Comparison of ENCODE assay signal across 35 cellular contexts in the genomic region with DNA sequence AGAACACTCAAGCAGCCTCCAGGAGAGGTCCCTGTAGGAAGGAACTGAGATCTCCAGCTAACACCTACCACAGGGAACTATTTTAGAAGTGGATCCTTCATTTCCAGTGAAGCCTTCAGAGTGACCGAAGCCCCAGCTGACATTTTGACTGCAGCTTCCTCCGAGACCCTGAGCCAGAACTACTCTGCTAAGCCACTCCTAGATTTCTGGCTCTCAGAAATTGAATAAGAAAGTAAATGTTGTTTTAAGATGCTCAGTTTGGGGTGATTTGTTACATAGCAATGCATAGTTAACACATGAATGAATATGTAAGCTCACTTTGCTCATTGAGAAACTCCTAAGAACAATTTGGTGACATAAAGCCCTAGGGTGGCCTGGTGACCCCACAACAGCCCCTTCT. TPM values are rescaled to one million over a fixed set of nuclear protein-coding genes. Genes with fewer than 3 reads are reported as not detected.
"Had no signal": no experiment of that assay in that cellular context is flagged by ENCODE, and none has a peak within 500 bp of the region (broad histone marks: within the 10 kb centered on the region; RNA-seq: fewer than 3 reads in every experiment).

No MANE protein-coding gene starts in this region.

- H3K36me3 ChIP-seq: ascending aorta, breast epithelium, cardiac muscle cell, colonic mucosa, esophagus squamous epithelium, gastroesophageal sphincter, heart right ventricle had no signal

- DNase-seq: activated CD4-positive, alpha-beta memory T cell treated with anti-CD3 and anti-CD28 coated beads for 36 hours; activated CD4-positive, alpha-beta T cell treated with anti-CD3 and anti-CD28 coated beads for 36 hours; activated CD4-positive, alpha-beta T cell treated with anti-CD3 and anti-CD28 coated beads, Interleukin-2, amount 10 ng/mL, durations not matched to agents 24 days and 14 days; activated CD4-positive, CD25-positive, alpha-beta regulatory T cell; activated CD4-positive, CD25-positive, alpha-beta regulatory T cell treated with anti-CD3 and anti-CD28 coated beads, Interleukin-2, amount 50 U/mL, for 72 hours; activated CD8-positive, alpha-beta memory T cell treated with anti-CD3 and anti-CD28 coated beads, Interleukin-2, amount 10 ng/mL, durations not matched to agents 7 days and 5 days; activated CD8-positive, alpha-beta memory T cell treated with anti-CD3 and anti-CD28 coated beads, Interleukin-2, amount 50 U/mL, for 4 hours; activated CD8-positive, alpha-beta T cell treated with anti-CD3 and anti-CD28 coated beads, Interleukin-2, amount 10 ng/mL, durations not matched to agents 7 days and 5 days; activated effector memory CD4-positive, alpha-beta T cell treated with anti-CD3 and anti-CD28 coated beads, Interleukin-2, amount 50 U/mL, for 16 hours; activated naive CD4-positive, alpha-beta T cell treated with anti-CD3 and anti-CD28 coated beads for 36 hours; activated naive CD8-positive, alpha-beta T cell treated with anti-CD3 and anti-CD28 coated beads for 36 hours; activated naive CD8-positive, alpha-beta T cell treated with anti-CD3 and anti-CD28 coated beads, Interleukin-2, amount 50 U/mL, for 24 hours; activated T-cell treated with anti-CD3 and anti-CD28 coated beads, Interleukin-2, amount 50 U/mL, for 1 hour; activated T-cell treated with anti-CD3 and anti-CD28 coated beads, Interleukin-2, amount 50 U/mL, for 48 hours; central memory CD4-positive, alpha-beta T cell; cerebellar nuclear complex; colonic mucosa; effector CD8-positive, alpha-beta T cell; esophagus squamous epithelium; foreskin melanocyte; heart right ventricle; T-helper 2 cell had no signal

- H3K4me3 ChIP-seq: ascending aorta, breast epithelium, cardiac muscle cell, colonic mucosa, esophagus squamous epithelium, gastroesophageal sphincter, heart right ventricle had no signal

- H3K27ac ChIP-seq: ascending aorta, breast epithelium, cardiac muscle cell, colonic mucosa, epithelial cell of prostate, esophagus squamous epithelium, gastroesophageal sphincter, heart right ventricle had no signal

- H3K9me3 ChIP-seq: ascending aorta, breast epithelium, colonic mucosa, esophagus squamous epithelium, gastroesophageal sphincter, heart right ventricle had no signal

- ATAC-seq: activated CD4-positive, alpha-beta T cell treated with anti-CD3 and anti-CD28 coated beads for 36 hours; activated CD8-positive, alpha-beta memory T cell treated with anti-CD3 and anti-CD28 coated beads, Interleukin-2, amount 10 ng/mL, durations not matched to agents 7 days and 5 days; activated CD8-positive, alpha-beta T cell treated with anti-CD3 and anti-CD28 coated beads, Interleukin-2, amount 10 ng/mL, durations not matched to agents 7 days and 5 days; activated naive CD8-positive, alpha-beta T cell treated with anti-CD3 and anti-CD28 coated beads, Interleukin-2, amount 50 U/mL, for 24 hours; gastroesophageal sphincter; heart right ventricle had no signal

- H3K27me3 ChIP-seq: cardiac muscle cell had no signal

- H3K4me1 ChIP-seq: breast epithelium, colonic mucosa had no signal

RNA-seq across cellular contexts. Expression of gene TULP1, which starts 5.5 kb away (rescaled TPM):
- total RNA-seq: activated CD4-positive, alpha-beta memory T cell treated with anti-CD3 and anti-CD28 coated beads for 36 hours; activated CD4-positive, alpha-beta T cell treated with anti-CD3 and anti-CD28 coated beads for 36 hours; activated CD4-positive, alpha-beta T cell treated with anti-CD3 and anti-CD28 coated beads, Interleukin-2, amount 10 ng/mL, durations not matched to agents 24 days and 14 days; activated CD8-positive, alpha-beta memory T cell treated with anti-CD3 and anti-CD28 coated beads for 36 hours; activated CD8-positive, alpha-beta memory T cell treated with anti-CD3 and anti-CD28 coated beads, Interleukin-2, amount 10 ng/mL, durations not matched to agents 7 days and 5 days; activated CD8-positive, alpha-beta T cell treated with anti-CD3 and anti-CD28 coated beads, Interleukin-2, amount 10 ng/mL, durations not matched to agents 7 days and 5 days; activated naive CD4-positive, alpha-beta T cell treated with anti-CD3 and anti-CD28 coated beads for 36 hours; activated naive CD8-positive, alpha-beta T cell treated with anti-CD3 and anti-CD28 coated beads for 36 hours; activated T-helper 1 cell treated with anti-CD3 and anti-CD28 coated beads, Interleukin-12 subunit alpha, Interleukin-12 subunit beta, Interleukin-2, Interleukin-4 antibody, amounts not matched to agents 30 ng/mL and 10 ng/mL and 1 ng/mL, durations not matched to agents 14 hours and 24 hours and 36 hours; activated T-helper 2 cell treated with anti-CD3 and anti-CD28 coated beads, Interferon-gamma antibody, Interleukin-2, Interleukin-4, amounts not matched to agents 10 μg/mL and 5 μg/mL and 100 μg/mL, durations not matched to agents 14 hours and 24 hours and 36 hours; ascending aorta; breast epithelium; colonic mucosa; dermis microvascular lymphatic vessel endothelial cell; endothelial cell of umbilical vein; esophagus squamous epithelium; fibroblast of lung; fibroblast of villous mesenchyme; glomerular endothelial cell; heart right ventricle had no signal
- polyA plus RNA-seq: endothelial cell of umbilical vein, fibroblast of lung had no signal
